In genomic region chr21:21666689-21667088, GRCh38 we compare ENCODE assay signal across 34 cellular contexts.
"Had no signal": no experiment of that assay in that cellular context is flagged by ENCODE, and none has a peak within 500 bp of the region (broad histone marks: within the 10 kb centered on the region; RNA-seq: fewer than 3 reads in every experiment).

No MANE protein-coding gene starts in this region.

- FAIRE-seq: astrocyte, bronchial epithelial cell had no signal

- H3K9me3 ChIP-seq: adrenal gland, ascending aorta, body of pancreas, breast epithelium had no signal

- H3K4me3 ChIP-seq: adrenal gland, ascending aorta, body of pancreas, breast epithelium, cardiac muscle cell had no signal

- H3K4me1 ChIP-seq: adrenal gland, ascending aorta, body of pancreas, breast epithelium had no signal

- H3K27ac ChIP-seq: adrenal gland, ascending aorta, body of pancreas, brain microvascular endothelial cell, breast epithelium, cardiac muscle cell had no signal

- H3K36me3 ChIP-seq: adrenal gland, ascending aorta, brain microvascular endothelial cell, breast epithelium, cardiac muscle cell had no signal

- H3K27me3 ChIP-seq: adrenal gland, ascending aorta, body of pancreas, brain microvascular endothelial cell, breast epithelium, cardiac muscle cell had no signal

- DNase-seq: activated effector memory CD4-positive, alpha-beta T cell treated with anti-CD3 and anti-CD28 coated beads, Interleukin-2, amount 50 U/mL, for 16 hours; activated effector memory CD4-positive, alpha-beta T cell treated with Interleukin-2 at 50 U/mL for 16 hours; activated gamma-delta T cell; activated gamma-delta T cell treated with Interleukin-2 at 50 U/mL for 16 hours; activated naive CD4-positive, alpha-beta T cell; activated naive CD4-positive, alpha-beta T cell treated with anti-CD3 and anti-CD28 coated beads for 36 hours; activated naive CD4-positive, alpha-beta T cell treated with anti-CD3 and anti-CD28 coated beads, Interleukin-2, amount 10 ng/mL, durations not matched to agents 7 days and 5 days; activated naive CD4-positive, alpha-beta T cell treated with anti-CD3 and anti-CD28 coated beads, Interleukin-2, amount 50 U/mL, for 16 hours; activated naive CD4-positive, alpha-beta T cell treated with Interleukin-2 at 50 U/mL for 16 hours; activated naive CD8-positive, alpha-beta T cell treated with anti-CD3 and anti-CD28 coated beads for 36 hours; activated naive CD8-positive, alpha-beta T cell treated with anti-CD3 and anti-CD28 coated beads, Interleukin-2, amount 10 ng/mL, durations not matched to agents 7 days and 5 days; activated naive CD8-positive, alpha-beta T cell treated with anti-CD3 and anti-CD28 coated beads, Interleukin-2, amount 50 U/mL, for 24 hours; activated T-cell treated with anti-CD3 and anti-CD28 coated beads, Interleukin-2, amount 50 U/mL, for 1 hour; activated T-cell treated with anti-CD3 and anti-CD28 coated beads, Interleukin-2, amount 50 U/mL, for 24 hours; activated T-cell treated with anti-CD3 and anti-CD28 coated beads, Interleukin-2, amount 50 U/mL, for 4 hours; activated T-cell treated with anti-CD3 and anti-CD28 coated beads, Interleukin-2, amount 50 U/mL, for 48 hours; activated T-cell treated with anti-CD3 and anti-CD28 coated beads, Interleukin-2, amount 50 U/mL, for 72 hours; adrenal gland; amniotic stem cell; amygdala; anterior cingulate cortex; aorta; body of pancreas; brain microvascular endothelial cell; caudate nucleus; central memory CD4-positive, alpha-beta T cell; cerebellar nuclear complex had no signal

- ATAC-seq: activated naive CD4-positive, alpha-beta T cell treated with anti-CD3 and anti-CD28 coated beads, Interleukin-2, amount 50 U/mL, for 72 hours; activated naive CD8-positive, alpha-beta T cell treated with anti-CD3 and anti-CD28 coated beads, Interleukin-2, amount 50 U/mL, for 24 hours; activated T-cell treated with anti-CD3 and anti-CD28 coated beads, Interleukin-2, amount 50 U/mL, for 4 hours; activated T-cell treated with anti-CD3 and anti-CD28 coated beads, Interleukin-2, amount 50 U/mL, for 72 hours; activated T-helper 17 cell treated with anti-CD3 and anti-CD28 coated beads, Interleukin-2, amount 50 U/mL, for 72 hours; body of pancreas had no signal
